12 cellular contexts compared by ENCODE assay signal in genomic region chr5:177430146-177430951, GRCh38. TPM values are rescaled to one million over a fixed set of nuclear protein-coding genes. Genes with fewer than 3 reads are reported as not detected.
DNase-seq lines count a peak whose midpoint lies in the region; TF ChIP-seq lines count a peak whose summit lies in the region.
"Had no signal": no experiment of that assay in that cellular context is flagged by ENCODE, and none has a peak within 500 bp of the region (broad histone marks: within the 10 kb centered on the region; RNA-seq: fewer than 3 reads in every experiment).

No MANE protein-coding gene starts in this region.

- peak overlapping the region; percentile 95; the same call in 1 of the 2 replicates for H3K27ac ChIP-seq in VCaP
- H3K27ac ChIP-seq in esophagus squamous epithelium = peak overlapping the region; percentile 65 to 98 (median 86)
- peak overlapping the region; percentile 22 for H3K27ac ChIP-seq in vagina

- H3K4me3 ChIP-seq in esophagus squamous epithelium (no peak overlapping the region), vagina (no peak overlapping the region)
- H3K4me3 ChIP-seq: smooth muscle cell had no signal

- TF ChIP-seq CTCF in VCaP (conservative IDR thresholded peaks at IDR 0.05) = no peak
- peak in 1 of 6 experiments; percentile 20 for TF ChIP-seq CTCF in esophagus squamous epithelium (IDR thresholded peaks at IDR 0.05)
- TF ChIP-seq CTCF in vagina (IDR thresholded peaks at IDR 0.05) = no peak

- no peaks in the 10 kb centered on the region for H3K9me3 ChIP-seq in esophagus squamous epithelium
- H3K9me3 ChIP-seq in vagina = no peaks in the 10 kb centered on the region

- H3K36me3 ChIP-seq in esophagus squamous epithelium = peaks cover 36 to 47% (median 36%) of the 10 kb centered on the region in 3 donors
- H3K36me3 ChIP-seq in vagina = peaks cover 0 to 32% of the 10 kb centered on the region in 2 donors

- 31 to 58% methylated on average over 8 to 15 of the region's 26 CpGs for WGBS in esophagus squamous epithelium, 2 donors

- peak in 1 of 4 donors; percentile 26 for TF ChIP-seq POLR2A in esophagus squamous epithelium (IDR thresholded peaks at IDR 0.05)
- TF ChIP-seq POLR2A in vagina (IDR thresholded peaks at IDR 0.05) = no peak

- H3K4me1 ChIP-seq in esophagus squamous epithelium (peaks cover 55 to 79% (median 62%) of the 10 kb centered on the region in 3 donors), vagina (peaks cover 52% of the 10 kb centered on the region)

- peak; percentile 27 for DNase-seq in stimulated activated CD4-positive, alpha-beta T cell treated with anti-CD3 and anti-CD28 coated beads, Interleukin-15, amount 100 ng/mL, for 24 hours
- no peak for DNase-seq in stimulated activated CD4-positive, alpha-beta T cell treated with anti-CD3 and anti-CD28 coated beads, Interleukin-4, amount 100 ng/mL, for 4 hours
- DNase-seq in esophagus squamous epithelium (lab: John Stamatoyannopoulos, UW) (no peak), vagina (ENCODE audit: extremely low spot score in 2 of 2) (no peak), COLO829 (ENCODE audit: low spot score) (no peak), A172 (ENCODE audit: low spot score) (no peak), OCI-M1 (lab: John Stamatoyannopoulos, UW) (no peak)
- DNase-seq: NCI-H446 had no signal

- intact Hi-C loops in esophagus squamous epithelium (cut with DNase I) = no loop called here
- intact Hi-C loops in vagina (cut with DNase I) = no loop called here

- H3K27me3 ChIP-seq in esophagus squamous epithelium = no peaks in the 10 kb centered on the region
- no peaks in the 10 kb centered on the region for H3K27me3 ChIP-seq in vagina

RNA-seq across cellular contexts. Expression of gene GRK6, which starts 3.9 kb away (rescaled TPM):
- total RNA-seq in esophagus squamous epithelium = 10 to 100 TPM; 24.6 to 39.7 (median 29.5) TPM
- total RNA-seq in vagina = 28.7 TPM
- 59.3 and 67.6 TPM in 2 replicates for total RNA-seq in A172 (2014; rRNA removed; shearing (Covaris generic))

RNA-seq across cellular contexts. Expression of gene PRR7, which starts 16.3 kb away (rescaled TPM):
- total RNA-seq in esophagus squamous epithelium (1 to 10 TPM; 5.0 to 7.7 (median 6.4) TPM), vagina (1.2 TPM)
- total RNA-seq in A172 (2014; rRNA removed; shearing (Covaris generic)) = 58.8 and 72.4 TPM in 2 replicates

RNA-seq across cellular contexts. Expression of gene F12, which starts 21.0 kb away (rescaled TPM):
- total RNA-seq in esophagus squamous epithelium (10 to 100 TPM; 10.7 to 25.4 (median 19.6) TPM), vagina (5.2 TPM)
- 5.6 and 11.3 TPM in 2 replicates for total RNA-seq in A172 (2014; rRNA removed; shearing (Covaris generic))

RNA-seq across cellular contexts. Expression of gene PFN3, which starts 29.9 kb away (rescaled TPM):
- total RNA-seq in esophagus squamous epithelium (1 to 10 TPM in 1 of 4 donors, not detected in 3; 2.0 TPM), vagina (not detected)
- total RNA-seq in A172 (2014; rRNA removed; shearing (Covaris generic)) = not detected in 2 replicates
- total RNA-seq: fibroblast of villous mesenchyme, lung microvascular endothelial cell, smooth muscle cell had no signal

RNA-seq across cellular contexts. Expression of gene DBN1, which starts 43.1 kb away (rescaled TPM):
- total RNA-seq in esophagus squamous epithelium (10 to 100 TPM; 11.9 to 51.1 (median 27.2) TPM), vagina (69.0 TPM)
- total RNA-seq in A172 (2014; rRNA removed; shearing (Covaris generic)) = 343 and 354 TPM in 2 replicates

Comparison
In these comparisons a context has a peak if more than half of its experiments do, and no peak if none do; other contexts are left out.
1. H3K27ac ChIP-seq: peak in every context shown above with its lines; median percentile 95 in VCaP; 86 in esophagus squamous epithelium; 22 in vagina.